In genomic region chr2:37925063-37925897, GRCh38 we compare ENCODE assay signal across 1 cellular context.
TF ChIP-seq lines count a peak whose summit lies in the region.

RMDN2 (plus strand) TSS chr2:37925287; CDS start chr2:37929278, 3,991 bp downstream.

TF ChIP-seq in K562, 482 proteins besides CTCF, POLR2A, EP300 and RAD21 (continued from another document and continues in another):
- no peak for TF ChIP-seq NR0B1 (IDR thresholded peaks at IDR 0.05; ENCODE audit: partially characterized antibody)
- TF ChIP-seq TAF9B (IDR thresholded peaks at IDR 0.05; ENCODE audit: partially characterized antibody): peak; percentile 53
- no peak for TF ChIP-seq PTRF (tag; IDR thresholded peaks at IDR 0.05)
- no peak for TF ChIP-seq TAF7 (tag; IDR thresholded peaks at IDR 0.05)
- peak; percentile 90 for TF ChIP-seq ZBTB7A (IDR thresholded peaks at IDR 0.05; ENCODE audit: borderline replicate concordance, control insufficient read depth, low read depth, low read length)
- peak; percentile 99 for TF ChIP-seq HINFP (tag; conservative IDR thresholded peaks at IDR 0.05; ENCODE audit: low read depth)
- TF ChIP-seq ZNF143 (CRISPR knock-in tag; IDR thresholded peaks at IDR 0.05): 0 out of 2 replicates have a peak, but pooled peaks have one; percentile 41
- TF ChIP-seq SIN3B (IDR thresholded peaks at IDR 0.05; ENCODE audit: low read depth): 0 out of 2 replicates have a peak, but pooled peaks have one; percentile 60
- TF ChIP-seq CHAMP1 (IDR thresholded peaks at IDR 0.05): peak; percentile 31; the same call in 1 of the 2 replicates
- no peak for TF ChIP-seq MCM7 (IDR thresholded peaks at IDR 0.05)
- no peak for TF ChIP-seq PPARD (CRISPR knock-in tag; IDR thresholded peaks at IDR 0.05)
- no peak; the same call in 1 of the 2 replicates for TF ChIP-seq CEBPG (CRISPR knock-in tag; IDR thresholded peaks at IDR 0.05)
- peak; percentile 64 to 82 for TF ChIP-seq CEBPG (tag; conservative IDR thresholded peaks at IDR 0.05 in 1 of 2, IDR thresholded peaks at IDR 0.05 in 1 of 2)
- no peak for TF ChIP-seq E2F1 (CRISPR knock-in tag; IDR thresholded peaks at IDR 0.05)
- TF ChIP-seq NR3C1 (CRISPR knock-in tag; IDR thresholded peaks at IDR 0.05): 0 out of 2 replicates have a peak, but pooled peaks have one; percentile 63
- no peak for TF ChIP-seq RERE (CRISPR knock-in tag; IDR thresholded peaks at IDR 0.05; ENCODE audit: borderline replicate concordance)
- TF ChIP-seq THRB (CRISPR knock-in tag; conservative IDR thresholded peaks at IDR 0.05): no peak
- peak; percentile 81 for TF ChIP-seq ELF2 (CRISPR knock-in tag; IDR thresholded peaks at IDR 0.05)
- peak; percentile 67; the same call in 1 of the 2 replicates for TF ChIP-seq CTBP1 (IDR thresholded peaks at IDR 0.05; ENCODE audit: borderline replicate concordance)
- TF ChIP-seq ZNF23 (CRISPR knock-in tag; IDR thresholded peaks at IDR 0.05): no peak
- peak; percentile 93 for TF ChIP-seq NR2C2 (CRISPR knock-in tag; IDR thresholded peaks at IDR 0.05)
- TF ChIP-seq NR2C2 (tag; IDR thresholded peaks at IDR 0.05): peak; percentile 99
- TF ChIP-seq CREB3 (tag; conservative IDR thresholded peaks at IDR 0.05; ENCODE audit: low read depth): no peak
- no peak for TF ChIP-seq SRSF9 (IDR thresholded peaks at IDR 0.05; ENCODE audit: borderline replicate concordance, low read depth, low read length)
- no peak for TF ChIP-seq ARID3A (IDR thresholded peaks at IDR 0.05; ENCODE audit: borderline replicate concordance, low read depth, low read length)
- TF ChIP-seq ZFX (CRISPR knock-in tag; IDR thresholded peaks at IDR 0.05): peak; percentile 73
- no peak for TF ChIP-seq COPS2 (conservative IDR thresholded peaks at IDR 0.05)
- TF ChIP-seq GTF2E2 (tag; IDR thresholded peaks at IDR 0.05): no peak; the same call in 1 of the 2 replicates
- no peak for TF ChIP-seq ILF3 (IDR thresholded peaks at IDR 0.05; ENCODE audit: borderline replicate concordance)
- peak in 1 of 2 experiments; percentile 51; a peak in 1 of 4 replicates for TF ChIP-seq ZNF639 (CRISPR knock-in tag; conservative IDR thresholded peaks at IDR 0.05 in 1 of 2, IDR thresholded peaks at IDR 0.05 in 1 of 2)
- peak; percentile 81 for TF ChIP-seq KDM5B (IDR thresholded peaks at IDR 0.05; ENCODE audit: insufficient replicate concordance, low read depth, low read length)
- TF ChIP-seq CXXC5 (CRISPR knock-in tag; IDR thresholded peaks at IDR 0.05): peak; percentile 89
- TF ChIP-seq CBFA2T3 (IDR thresholded peaks at IDR 0.05): peak; percentile 16; the same call in 1 of the 2 replicates
- TF ChIP-seq TCF15 (CRISPR knock-in tag; IDR thresholded peaks at IDR 0.05): no peak
- TF ChIP-seq FIP1L1 (IDR thresholded peaks at IDR 0.05; ENCODE audit: low read depth, low read length, poor library complexity, severe bottlenecking): no peak
- TF ChIP-seq MYC (IDR thresholded peaks at IDR 0.05; ENCODE audit: low read depth, low read length): peak; percentile 56; the same call in 1 of the 2 replicates
- TF ChIP-seq MYC (CRISPR knock-in tag; IDR thresholded peaks at IDR 0.05; ENCODE audit: borderline replicate concordance, low read depth): 0 out of 2 replicates have a peak, but pooled peaks have one; percentile 54
- TF ChIP-seq RFX7 (CRISPR knock-in tag; IDR thresholded peaks at IDR 0.05): no peak
- no peak for TF ChIP-seq MECOM (CRISPR knock-in tag; IDR thresholded peaks at IDR 0.05)
- TF ChIP-seq LEF1 (IDR thresholded peaks at IDR 0.05): no peak
